ENCODE assay signal across 1 cellular context in genomic region chr21:46298083-46298412, GRCh38.
TF ChIP-seq lines count a peak whose summit lies in the region.

No MANE protein-coding gene starts in this region.

TF ChIP-seq in H1, 55 proteins besides CTCF, POLR2A, EP300 and RAD21:
- TF ChIP-seq SUZ12 (IDR thresholded peaks at IDR 0.05; ENCODE audit: low read length) = peak; percentile 29; the same call in 1 of the 2 replicates
- no peak for TF ChIP-seq NRF1 (IDR thresholded peaks at IDR 0.05; ENCODE audit: low read depth, low read length)
